18 cellular contexts compared by ENCODE assay signal in genomic region chr18:55100817-55101457, GRCh38.
DNase-seq lines count a peak whose midpoint lies in the region; ATAC-seq and TF ChIP-seq lines count a peak whose summit lies in the region.
"Had no signal": no experiment of that assay in that cellular context is flagged by ENCODE, and none has a peak within 500 bp of the region (broad histone marks: within the 10 kb centered on the region; RNA-seq: fewer than 3 reads in every experiment).

No MANE protein-coding gene starts in this region.

- ATAC-seq in RWPE2 (ENCODE audit: low read depth) (peak; percentile 89), GM21576 (IDR thresholded peaks at IDR 0.05; ENCODE audit: unreplicated experiment) (no peak)
- ATAC-seq: naive thymus-derived CD4-positive, alpha-beta T cell; WTC11 had no signal

- peaks cover 4% of the 10 kb centered on the region for H3K9me3 Mint-ChIP-seq in type B pancreatic cell
- H3K9me3 Mint-ChIP-seq: brain, WTC11 had no signal

- H3K9me3 ChIP-seq in RWPE2 (ENCODE audit: severe bottlenecking) (no peaks in the 10 kb centered on the region), uterus (no peaks in the 10 kb centered on the region)
- H3K9me3 ChIP-seq: esophagus squamous epithelium, MG63, SJSA1, thoracic aorta had no signal

- H3K4me3 Mint-ChIP-seq in type B pancreatic cell: no peak overlapping the region
- H3K4me3 Mint-ChIP-seq: brain; naive thymus-derived CD4-positive, alpha-beta T cell; WTC11 had no signal

- intact Hi-C loops in uterus (cut with DNase I; ENCODE audit: low total_unique reads): no loop called here

- no peaks in the 10 kb centered on the region for H3K36me3 Mint-ChIP-seq in type B pancreatic cell
- H3K36me3 Mint-ChIP-seq: brain; naive thymus-derived CD4-positive, alpha-beta T cell; WTC11 had no signal

- no peak for TF ChIP-seq POLR2A in uterus (IDR thresholded peaks at IDR 0.05)

- no peak overlapping the region for H3K4me3 ChIP-seq in RWPE2 (ENCODE audit: severe bottlenecking)
- H3K4me3 ChIP-seq in uterus: no peak overlapping the region
- H3K4me3 ChIP-seq: esophagus squamous epithelium, MG63, SJSA1, thoracic aorta had no signal

- TF ChIP-seq CTCF in RWPE2 (IDR thresholded peaks at IDR 0.05; ENCODE audit: poor library complexity, severe bottlenecking) (no peak), type B pancreatic cell (conservative IDR thresholded peaks at IDR 0.05) (no peak), uterus (IDR thresholded peaks at IDR 0.05) (no peak)

- H3K4me1 ChIP-seq in RWPE2 (ENCODE audit: insufficient read depth, poor library complexity, severe bottlenecking): peaks cover 21% of the 10 kb centered on the region
- H3K4me1 ChIP-seq in uterus: no peaks in the 10 kb centered on the region
- H3K4me1 ChIP-seq: esophagus squamous epithelium, SJSA1 had no signal

- H3K27ac ChIP-seq in RWPE2 (ENCODE audit: poor library complexity, severe bottlenecking) (peak overlapping the region; percentile 64), uterus (no peak overlapping the region)
- H3K27ac ChIP-seq: 22Rv1, esophagus squamous epithelium, SJSA1, thoracic aorta had no signal

- H3K27ac Mint-ChIP-seq in type B pancreatic cell: peak overlapping the region; percentile 9
- H3K27ac Mint-ChIP-seq: naive thymus-derived CD4-positive, alpha-beta T cell; WTC11 had no signal

- H3K27me3 ChIP-seq in RWPE2 (ENCODE audit: insufficient read depth, poor library complexity, severe bottlenecking) (no peaks in the 10 kb centered on the region), uterus (no peaks in the 10 kb centered on the region)
- H3K27me3 ChIP-seq: esophagus squamous epithelium, MG63, SJSA1 had no signal

- peaks cover 26% of the 10 kb centered on the region for H3K4me1 Mint-ChIP-seq in type B pancreatic cell (ENCODE audit: unreplicated experiment)
- H3K4me1 Mint-ChIP-seq: naive thymus-derived CD4-positive, alpha-beta T cell had no signal

- DNase-seq in DMS79 treated with DMSO at 0.1 percent for 48 hours (lab: John Stamatoyannopoulos, UW): peak; percentile 14
- no peak for DNase-seq in DMS79 (lab: John Stamatoyannopoulos, UW)
- no peak for DNase-seq in RWPE2 (ENCODE audit: low spot score)
- DNase-seq in glomerular visceral epithelial cell (ENCODE audit: extremely low spot score): peak; percentile 78
- no peak for DNase-seq in type B pancreatic cell (ENCODE audit: extremely low spot score, unreplicated experiment)
- no peak for DNase-seq in uterus
- DNase-seq in T1000 (lab: John Stamatoyannopoulos, UW): no peak
- DNase-seq: activated T-cell treated with anti-CD3 and anti-CD28 coated beads, Interleukin-2, amount 50 U/mL, for 48 hours; esophagus squamous epithelium; MG63; naive thymus-derived CD4-positive, alpha-beta T cell; NCI-H524 treated with DMSO at 0.1 percent for 48 hours had no signal

- H3K36me3 ChIP-seq in RWPE2 (ENCODE audit: low read depth) (no peaks in the 10 kb centered on the region), uterus (no peaks in the 10 kb centered on the region)
- H3K36me3 ChIP-seq: esophagus squamous epithelium, MG63, SJSA1, thoracic aorta had no signal

- peaks cover 2% of the 10 kb centered on the region for H3K27me3 Mint-ChIP-seq in type B pancreatic cell
- H3K27me3 Mint-ChIP-seq: brain had no signal

Comparison
In these comparisons a context has a peak if more than half of its experiments do, and no peak if none do; other contexts are left out.
1. DNase-seq: peak in DMS79 treated with DMSO at 0.1 percent for 48 hours (single experiment) and glomerular visceral epithelial cell (single experiment); none in DMS79 (single experiment), RWPE2 (single experiment), type B pancreatic cell (single experiment), uterus (0 of 2) and T1000 (single experiment).